ENCODE assay signal across 17 cellular contexts in genomic region chr2:3299703-3300102, GRCh38.
DNase-seq lines count a peak whose midpoint lies in the region; ATAC-seq and TF ChIP-seq lines count a peak whose summit lies in the region.
"Had no signal": no experiment of that assay in that cellular context is flagged by ENCODE, and none has a peak within 500 bp of the region (broad histone marks: within the 10 kb centered on the region; RNA-seq: fewer than 3 reads in every experiment).

No MANE protein-coding gene starts in this region.

- no peak for TF ChIP-seq POLR2A in adrenal gland (IDR thresholded peaks at IDR 0.05)

- H3K27ac Mint-ChIP-seq in CD4-positive, CD25-positive, alpha-beta regulatory T cell, result peak overlapping the region in 2 of 3 donors; percentile 15 to 47
- peak overlapping the region; percentile 31 for H3K27ac Mint-ChIP-seq in stimulated activated naive B cell treated with anti-CD40 and anti-IgM and Interleukin-4, amounts not matched to agents 10 μg/mL and 1 μg/mL and 100 μg/mL, for 72 hours

- H3K4ac ChIP-seq in mesendoderm (ENCODE audit: low read depth, low read length), result no peak overlapping the region

- H3K4me3 ChIP-seq in CD4-positive, CD25-positive, alpha-beta regulatory T cell (ENCODE audit: low read depth, low read length), result no peak overlapping the region
- H3K4me3 ChIP-seq in adrenal gland (no peak overlapping the region), mesendoderm (ENCODE audit: low read length) (no peak overlapping the region)
- H3K4me3 ChIP-seq: BLaER1, SK-N-MC had no signal

- H2AK5ac ChIP-seq in mesendoderm (ENCODE audit: low read length), result no peak overlapping the region

- peaks cover 3% of the 10 kb centered on the region for H3K4me1 ChIP-seq in CD4-positive, CD25-positive, alpha-beta regulatory T cell (ENCODE audit: control insufficient read depth, insufficient read depth, low read length, poor library complexity, severe bottlenecking)
- H3K4me1 ChIP-seq in adrenal gland (replicated peaks in 1 of 2) (peaks cover 5 to 32% of the 10 kb centered on the region in 2 donors), mesendoderm (ENCODE audit: control insufficient read depth, low read depth, low read length) (peaks cover 5% of the 10 kb centered on the region)

- no peak overlapping the region for H2BK15ac ChIP-seq in mesendoderm (replicated peaks; ENCODE audit: low read depth)

- H3K9me3 Mint-ChIP-seq in CD4-positive, CD25-positive, alpha-beta regulatory T cell, result no peaks in the 10 kb centered on the region
- no peaks in the 10 kb centered on the region for H3K9me3 Mint-ChIP-seq in stimulated activated naive B cell treated with anti-CD40 and anti-IgM and Interleukin-4, amounts not matched to agents 10 μg/mL and 1 μg/mL and 100 μg/mL, for 72 hours
- H3K9me3 Mint-ChIP-seq: CD8-positive, alpha-beta memory T cell; H9 had no signal

- peaks cover 6% of the 10 kb centered on the region for H3K36me3 ChIP-seq in CD4-positive, CD25-positive, alpha-beta regulatory T cell (ENCODE audit: control insufficient read depth, insufficient read depth, low read length)
- H3K36me3 ChIP-seq in adrenal gland (replicated peaks in 1 of 2) (no peaks in the 10 kb centered on the region), mesendoderm (ENCODE audit: control insufficient read depth, insufficient read depth, low read length) (no peaks in the 10 kb centered on the region)

- ATAC-seq in CD4-positive, CD25-positive, alpha-beta regulatory T cell (ENCODE audit: low read depth in 2 of 2), result no peak
- no peak for ATAC-seq in stimulated activated naive B cell treated with anti-CD40 and anti-IgM and Interleukin-4, amounts not matched to agents 10 μg/mL and 1 μg/mL and 100 μg/mL, for 72 hours (replicated peaks)

- no peak overlapping the region for H4K5ac ChIP-seq in mesendoderm (ENCODE audit: low read length)

- no peak overlapping the region for H4K8ac ChIP-seq in mesendoderm (ENCODE audit: low read depth, low read length)

- no peak overlapping the region for H3K23ac ChIP-seq in mesendoderm (ENCODE audit: low read length)

- peaks cover 0 to 22% (median 8%) of the 10 kb centered on the region in 4 donors for H3K4me1 Mint-ChIP-seq in CD4-positive, CD25-positive, alpha-beta regulatory T cell
- peaks cover 18 to 38% of the 10 kb centered on the region in 2 donors for H3K4me1 Mint-ChIP-seq in stimulated activated naive B cell treated with anti-CD40 and anti-IgM and Interleukin-4, amounts not matched to agents 10 μg/mL and 1 μg/mL and 100 μg/mL, for 72 hours

- H3K56ac ChIP-seq in mesendoderm (ENCODE audit: low read length), result peak overlapping the region; percentile 34

- H3K18ac ChIP-seq in mesendoderm (ENCODE audit: low read length), result no peak overlapping the region

- H3K9me3 ChIP-seq in CD4-positive, CD25-positive, alpha-beta regulatory T cell (ENCODE audit: control insufficient read depth in 2 of 2, low read length in 2 of 2), result no peaks in the 10 kb centered on the region
- H3K9me3 ChIP-seq in adrenal gland (replicated peaks in 1 of 3), result no peaks in the 10 kb centered on the region

- no peak overlapping the region for H2BK5ac ChIP-seq in mesendoderm (ENCODE audit: low read length)

- WGBS in adrenal gland, 4 donors, result 91 to 97% (median 93%) methylated on average over 7 of the region's 7 CpGs
- WGBS in mesendoderm (ENCODE audit: extremely low coverage, insufficient coverage, low lambda C conversion rate), result no CpG with 5 or more reads among the region's 7 CpGs

- no peak overlapping the region for H3K4me2 ChIP-seq in mesendoderm (ENCODE audit: low read length)
- H3K4me2 ChIP-seq: BLaER1 had no signal

- H3K27me3 Mint-ChIP-seq in CD4-positive, CD25-positive, alpha-beta regulatory T cell, result no peaks in the 10 kb centered on the region
- no peaks in the 10 kb centered on the region for H3K27me3 Mint-ChIP-seq in stimulated activated naive B cell treated with anti-CD40 and anti-IgM and Interleukin-4, amounts not matched to agents 10 μg/mL and 1 μg/mL and 100 μg/mL, for 72 hours
- H3K27me3 Mint-ChIP-seq: CD8-positive, alpha-beta memory T cell had no signal

- no peaks in the 10 kb centered on the region for H3K79me2 ChIP-seq in mesendoderm (ENCODE audit: control insufficient read depth, insufficient read depth, low read length)

- intact Hi-C loops in adrenal gland (cut with DNase I), result loop anchor here in 1 of 2 donors (2.0 to 10.0 kb wide), 2 partner anchors 17 to 295 kb away; no protein-coding TSS in a partner anchor

- H3K27ac ChIP-seq in CD4-positive, CD25-positive, alpha-beta regulatory T cell (ENCODE audit: insufficient read depth, low read length, poor library complexity, severe bottlenecking), result no peak overlapping the region
- H3K27ac ChIP-seq in adrenal gland (peak overlapping the region in 3 of 5 donors; percentile 93 to 99 (median 98)), mesendoderm (ENCODE audit: low read depth, low read length) (no peak overlapping the region)
- H3K27ac ChIP-seq: BLaER1, SK-N-MC had no signal

- no peak for TF ChIP-seq CTCF in adrenal gland (IDR thresholded peaks at IDR 0.05)
- no peak for TF ChIP-seq CTCF in GM13976 (IDR thresholded peaks at IDR 0.05; ENCODE audit: borderline replicate concordance, control extremely low read depth, extremely low read depth, insufficient read depth, missing control alignments)

- H3K9ac ChIP-seq in mesendoderm (ENCODE audit: low read length), result no peak overlapping the region
- H3K9ac ChIP-seq: BLaER1 had no signal

- in situ Hi-C loops in GM13976 (cut with MboI; ENCODE audit: low sequenced_read_pairs, unreplicated experiment), result no loop called here

- H3K4me3 Mint-ChIP-seq in CD4-positive, CD25-positive, alpha-beta regulatory T cell, result no peak overlapping the region
- H3K4me3 Mint-ChIP-seq in stimulated activated naive B cell treated with anti-CD40 and anti-IgM and Interleukin-4, amounts not matched to agents 10 μg/mL and 1 μg/mL and 100 μg/mL, for 72 hours, result no peak overlapping the region
- H3K4me3 Mint-ChIP-seq: CD8-positive, alpha-beta memory T cell; H9 had no signal

- H3K36me3 Mint-ChIP-seq in CD4-positive, CD25-positive, alpha-beta regulatory T cell, result peaks cover 25% of the 10 kb centered on the region
- H3K36me3 Mint-ChIP-seq in stimulated activated naive B cell treated with anti-CD40 and anti-IgM and Interleukin-4, amounts not matched to agents 10 μg/mL and 1 μg/mL and 100 μg/mL, for 72 hours, result peaks cover 51 to 64% of the 10 kb centered on the region in 2 donors

- H2BK120ac ChIP-seq in mesendoderm (ENCODE audit: low read depth, low read length), result no peak overlapping the region

- no peaks in the 10 kb centered on the region for H3K79me1 ChIP-seq in mesendoderm (ENCODE audit: low read length)

- DNase-seq in CD4-positive, CD25-positive, alpha-beta regulatory T cell, result no peak
- no peak for DNase-seq in adrenal gland
- peak; percentile 23 for DNase-seq in mesendoderm
- no peak for DNase-seq in stimulated activated naive B cell treated with anti-CD40 and anti-IgM and Interleukin-4, amounts not matched to agents 10 μg/mL and 1 μg/mL and 100 μg/mL, for 72 hours
- DNase-seq in GM13976 (ENCODE audit: low spot score), result no peak
- DNase-seq in NCI-H128 (lab: John Stamatoyannopoulos, UW; ENCODE audit: unreplicated experiment), result no peak
- no peak for DNase-seq in activated CD4-positive, CD25-positive, alpha-beta regulatory T cell treated with anti-CD3 and anti-CD28 coated beads, Interleukin-2, amount 50 U/mL, for 72 hours
- DNase-seq: CD8-positive, alpha-beta memory T cell; DMS79; H9; NCI-H1436; NCI-H2081 treated with DMSO at 0.1 percent for 48 hours; NCI-H510A treated with DMSO at 0.1 percent for 48 hours; NCI-H774; SHP77 had no signal

- H3K27me3 ChIP-seq in CD4-positive, CD25-positive, alpha-beta regulatory T cell (ENCODE audit: control insufficient read depth, insufficient read depth, low read length), result no peaks in the 10 kb centered on the region
- H3K27me3 ChIP-seq in adrenal gland, result no peaks in the 10 kb centered on the region
- no peaks in the 10 kb centered on the region for H3K27me3 ChIP-seq in mesendoderm (ENCODE audit: insufficient read depth, low read length, poor library complexity)
- H3K27me3 ChIP-seq: BLaER1 had no signal

Comparison
In these comparisons a context has a peak if more than half of its experiments do, and no peak if none do; other contexts are left out.
1. H3K27ac ChIP-seq: peak in adrenal gland (3 of 5); none in CD4-positive, CD25-positive, alpha-beta regulatory T cell (single experiment) and mesendoderm (single experiment).